Comparison of ENCODE assay signal across 1 cellular context in genomic region chr10:46077141-46077554, GRCh38.
A peak's percentile ranks its signal among the peaks of the same experiment; 100 is the strongest.
TF ChIP-seq lines count a peak whose summit lies in the region.

No MANE protein-coding gene starts in this region.

TF ChIP-seq in K562, 482 proteins besides CTCF, POLR2A, EP300 and RAD21 (continued from another document):
- TF ChIP-seq ZNF318 (IDR thresholded peaks at IDR 0.05; ENCODE audit: borderline replicate concordance in 1 of 2, low read depth in 1 of 2) (no peak), E2F8 (IDR thresholded peaks at IDR 0.05; ENCODE audit: low read depth, partially characterized antibody) (no peak), ZBTB11 (CRISPR knock-in tag; IDR thresholded peaks at IDR 0.05) (no peak), MCM3 (IDR thresholded peaks at IDR 0.05) (no peak), MAFG (tag; conservative IDR thresholded peaks at IDR 0.05) (peak; percentile 58; the same call in 1 of the 2 replicates), C11orf30 (IDR thresholded peaks at IDR 0.05; ENCODE audit: low read depth) (peak; percentile 28; the same call in 1 of the 2 replicates), ZNF76 (CRISPR knock-in tag; IDR thresholded peaks at IDR 0.05; ENCODE audit: borderline replicate concordance) (no peak), CBFA2T3 (IDR thresholded peaks at IDR 0.05) (peak; percentile 49), ARID1B (IDR thresholded peaks at IDR 0.05) (peak; percentile 53; the same call in 1 of the 2 replicates), ZNF384 (IDR thresholded peaks at IDR 0.05; ENCODE audit: low read depth, low read length) (no peak), DPF2 (IDR thresholded peaks at IDR 0.05) (0 out of 2 replicates have a peak, but pooled peaks have one; percentile 36), ZNF224 (CRISPR knock-in tag; IDR thresholded peaks at IDR 0.05) (no peak)
TF ChIP-seq in K562: peak in this region for 23.
